2 cellular contexts compared by ENCODE assay signal in genomic region chr9:116160676-116161571, GRCh38.
TF ChIP-seq lines count a peak whose summit lies in the region.

No MANE protein-coding gene starts in this region.

TF ChIP-seq in SK-N-SH, 30 proteins besides CTCF, POLR2A, EP300 and RAD21 (continued from another document):
- no peak for TF ChIP-seq PBX3 (IDR thresholded peaks at IDR 0.05)
- TF ChIP-seq MXI1 (IDR thresholded peaks at IDR 0.05; ENCODE audit: low read depth, low read length): no peak
- no peak for TF ChIP-seq TCF12 (IDR thresholded peaks at IDR 0.05)
- TF ChIP-seq REST (IDR thresholded peaks at IDR 0.05; ENCODE audit: low read depth, low read length): no peak
- no peak for TF ChIP-seq FOXM1 (IDR thresholded peaks at IDR 0.05; ENCODE audit: low read depth)
- TF ChIP-seq RCOR1 (IDR thresholded peaks at IDR 0.05; ENCODE audit: low read length): no peak
- TF ChIP-seq JUND (IDR thresholded peaks at IDR 0.05): no peak
- TF ChIP-seq NRF1 (IDR thresholded peaks at IDR 0.05; ENCODE audit: low read depth, low read length): no peak
- TF ChIP-seq RFX5 (IDR thresholded peaks at IDR 0.05; ENCODE audit: low read length): no peak
- no peak for TF ChIP-seq TAF1 (IDR thresholded peaks at IDR 0.05; ENCODE audit: borderline replicate concordance, low read depth, low read length)
- TF ChIP-seq TEAD4 (IDR thresholded peaks at IDR 0.05; ENCODE audit: borderline replicate concordance, insufficient read depth): no peak

TF ChIP-seq in SK-N-SH treated with all-trans-retinoic acid at 6 μM for 48 hours, 23 proteins besides CTCF, POLR2A, EP300 and RAD21 (continued from another document):
- TF ChIP-seq, protein P1, sequence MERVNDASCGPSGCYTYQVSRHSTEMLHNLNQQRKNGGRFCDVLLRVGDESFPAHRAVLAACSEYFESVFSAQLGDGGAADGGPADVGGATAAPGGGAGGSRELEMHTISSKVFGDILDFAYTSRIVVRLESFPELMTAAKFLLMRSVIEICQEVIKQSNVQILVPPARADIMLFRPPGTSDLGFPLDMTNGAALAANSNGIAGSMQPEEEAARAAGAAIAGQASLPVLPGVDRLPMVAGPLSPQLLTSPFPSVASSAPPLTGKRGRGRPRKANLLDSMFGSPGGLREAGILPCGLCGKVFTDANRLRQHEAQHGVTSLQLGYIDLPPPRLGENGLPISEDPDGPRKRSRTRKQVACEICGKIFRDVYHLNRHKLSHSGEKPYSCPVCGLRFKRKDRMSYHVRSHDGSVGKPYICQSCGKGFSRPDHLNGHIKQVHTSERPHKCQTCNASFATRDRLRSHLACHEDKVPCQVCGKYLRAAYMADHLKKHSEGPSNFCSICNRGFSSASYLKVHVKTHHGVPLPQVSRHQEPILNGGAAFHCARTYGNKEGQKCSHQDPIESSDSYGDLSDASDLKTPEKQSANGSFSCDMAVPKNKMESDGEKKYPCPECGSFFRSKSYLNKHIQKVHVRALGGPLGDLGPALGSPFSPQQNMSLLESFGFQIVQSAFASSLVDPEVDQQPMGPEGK (CRISPR knock-in tag; IDR thresholded peaks at IDR 0.05; ENCODE audit: borderline replicate concordance): no peak
- TF ChIP-seq ARNTL (CRISPR knock-in tag; IDR thresholded peaks at IDR 0.05; ENCODE audit: borderline replicate concordance, low read depth) (no peak), ZNF8 (CRISPR knock-in tag; IDR thresholded peaks at IDR 0.05) (no peak), TOX (CRISPR knock-in tag; IDR thresholded peaks at IDR 0.05; ENCODE audit: borderline replicate concordance) (no peak), BACH2 (CRISPR knock-in tag; IDR thresholded peaks at IDR 0.05; ENCODE audit: borderline replicate concordance) (no peak), RARB (CRISPR knock-in tag; IDR thresholded peaks at IDR 0.05) (no peak), ESRRG (CRISPR knock-in tag; IDR thresholded peaks at IDR 0.05) (no peak), ZC3H10 (CRISPR knock-in tag; IDR thresholded peaks at IDR 0.05) (no peak), SNAI2 (CRISPR knock-in tag; IDR thresholded peaks at IDR 0.05) (no peak), TSHZ2 (CRISPR knock-in tag; IDR thresholded peaks at IDR 0.05) (no peak), ZNF70 (CRISPR knock-in tag; IDR thresholded peaks at IDR 0.05) (no peak), ISL1 (CRISPR knock-in tag; IDR thresholded peaks at IDR 0.05) (no peak)
- TF ChIP-seq, protein P2, sequence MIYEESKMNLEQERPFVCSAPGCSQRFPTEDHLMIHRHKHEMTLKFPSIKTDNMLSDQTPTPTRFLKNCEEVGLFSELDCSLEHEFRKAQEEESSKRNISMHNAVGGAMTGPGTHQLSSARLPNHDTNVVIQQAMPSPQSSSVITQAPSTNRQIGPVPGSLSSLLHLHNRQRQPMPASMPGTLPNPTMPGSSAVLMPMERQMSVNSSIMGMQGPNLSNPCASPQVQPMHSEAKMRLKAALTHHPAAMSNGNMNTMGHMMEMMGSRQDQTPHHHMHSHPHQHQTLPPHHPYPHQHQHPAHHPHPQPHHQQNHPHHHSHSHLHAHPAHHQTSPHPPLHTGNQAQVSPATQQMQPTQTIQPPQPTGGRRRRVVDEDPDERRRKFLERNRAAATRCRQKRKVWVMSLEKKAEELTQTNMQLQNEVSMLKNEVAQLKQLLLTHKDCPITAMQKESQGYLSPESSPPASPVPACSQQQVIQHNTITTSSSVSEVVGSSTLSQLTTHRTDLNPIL (CRISPR knock-in tag; IDR thresholded peaks at IDR 0.05; ENCODE audit: low read depth): no peak
TF ChIP-seq in SK-N-SH treated with all-trans-retinoic acid at 6 μM for 48 hours: peak in this region for 0.
